ENCODE assay signal across 24 cellular contexts in the genomic region with DNA sequence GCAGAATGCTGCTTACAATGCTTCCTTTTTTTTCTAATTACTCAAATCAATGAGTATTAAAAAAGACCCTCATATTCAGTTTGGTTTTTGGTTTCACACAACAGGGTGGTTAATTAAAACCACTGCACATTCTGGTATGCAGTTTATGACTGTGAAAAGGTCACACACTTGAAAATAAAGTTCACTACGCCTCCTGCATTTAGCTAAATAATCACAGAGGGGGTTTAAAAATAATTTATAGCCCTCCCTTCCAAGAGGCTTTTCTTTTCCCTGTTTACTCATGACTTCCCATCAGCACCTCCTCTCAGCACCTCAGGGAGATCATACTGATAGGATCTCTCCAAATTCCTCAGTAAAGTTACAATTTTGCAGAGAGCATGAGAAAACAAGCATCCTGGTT.
"Had no signal": no experiment of that assay in that cellular context is flagged by ENCODE, and none has a peak within 500 bp of the region (broad histone marks: within the 10 kb centered on the region; RNA-seq: fewer than 3 reads in every experiment).

No MANE protein-coding gene starts in this region.

- H3K4me3 ChIP-seq: coronary artery, esophagus squamous epithelium, lung, right atrium auricular region, smooth muscle cell, suprapubic skin, transverse colon, upper lobe of right lung, vagina had no signal

- DNase-seq: dermis blood vessel endothelial cell; effector memory CD4-positive, alpha-beta T cell; erythroblast; esophagus squamous epithelium; hypothalamus; immature natural killer cell; islet precursor cell; natural killer cell; stimulated activated CD4-positive, alpha-beta T cell treated with anti-CD3 and anti-CD28 coated beads, Interleukin-12 subunit alpha, Interleukin-12 subunit beta, amount 100 ng/mL, for 4 hours; stimulated activated CD4-positive, alpha-beta T cell treated with anti-CD3 and anti-CD28 coated beads, Interleukin-1b, Interleukin-23, amount 100 ng/mL, for 48 hours; stimulated activated CD4-positive, alpha-beta T cell treated with anti-CD3 and anti-CD28 coated beads, Interleukin-4, amount 100 ng/mL, for 1 hour; stimulated activated CD8-positive, alpha-beta memory T cell treated with anti-CD3 and anti-CD28 coated beads, Interleukin-4, amount 100 ng/mL, for 48 hours; stimulated activated naive CD4-positive, alpha-beta T cell; stimulated activated naive CD8-positive, alpha-beta T cell treated with anti-CD3 and anti-CD28 coated beads, Interleukin-15, amount 100 ng/mL, for 72 hours; transverse colon; upper lobe of right lung had no signal

- ATAC-seq: left lobe of liver; natural killer cell; sciatic nerve; stimulated activated naive CD8-positive, alpha-beta T cell treated with anti-CD3 and anti-CD28 coated beads, Interleukin-15, amount 100 ng/mL, for 72 hours; upper lobe of right lung had no signal
